ENCODE assay signal across 15 cellular contexts in genomic region chr11:34175284-34176019, GRCh38.
DNase-seq lines count a peak whose midpoint lies in the region; ATAC-seq and TF ChIP-seq lines count a peak whose summit lies in the region.
"Had no signal": no experiment of that assay in that cellular context is flagged by ENCODE, and none has a peak within 500 bp of the region (broad histone marks: within the 10 kb centered on the region; RNA-seq: fewer than 3 reads in every experiment).

No MANE protein-coding gene starts in this region.

- H3K36me3 Mint-ChIP-seq in activated T-helper 2 cell treated with anti-CD3 and anti-CD28 coated beads, Interferon-gamma antibody, Interleukin-2, Interleukin-4, amounts not matched to agents 10 μg/mL and 5 μg/mL and 100 μg/mL, durations not matched to agents 14 hours and 24 hours and 36 hours (ENCODE audit: low read depth) = peaks cover 16% of the 10 kb centered on the region
- no peaks in the 10 kb centered on the region for H3K36me3 Mint-ChIP-seq in type B pancreatic cell
- H3K36me3 Mint-ChIP-seq: immature natural killer cell had no signal

- no peak for TF ChIP-seq CTCF in type B pancreatic cell (conservative IDR thresholded peaks at IDR 0.05)

- H3K4me1 Mint-ChIP-seq in stimulated activated naive CD8-positive, alpha-beta T cell treated with anti-CD3 and anti-CD28 coated beads, Interleukin-15, amount 100 ng/mL, for 72 hours = peaks cover 51% of the 10 kb centered on the region
- peaks cover 49% of the 10 kb centered on the region for H3K4me1 Mint-ChIP-seq in activated T-helper 2 cell treated with anti-CD3 and anti-CD28 coated beads, Interferon-gamma antibody, Interleukin-2, Interleukin-4, amounts not matched to agents 10 μg/mL and 5 μg/mL and 100 μg/mL, durations not matched to agents 14 hours and 24 hours and 36 hours (ENCODE audit: low read depth)
- H3K4me1 Mint-ChIP-seq in type B pancreatic cell (ENCODE audit: unreplicated experiment) = peaks cover 20% of the 10 kb centered on the region

- DNase-seq in stimulated activated naive CD8-positive, alpha-beta T cell treated with anti-CD3 and anti-CD28 coated beads, Interleukin-15, amount 100 ng/mL, for 72 hours = no peak
- no peak for DNase-seq in stimulated activated naive CD8-positive, alpha-beta T cell treated with anti-CD3 and anti-CD28 coated beads, Interleukin-15, Interleukin-2, amounts not matched to agents 100 U/mL and 50 U/mL, for 24 hours
- no peak for DNase-seq in activated T-helper 2 cell treated with anti-CD3 and anti-CD28 coated beads, Interferon-gamma antibody, Interleukin-2, Interleukin-4, amounts not matched to agents 10 μg/mL and 5 μg/mL and 100 μg/mL, durations not matched to agents 14 hours and 24 hours and 36 hours (ENCODE audit: low spot score)
- DNase-seq in type B pancreatic cell (ENCODE audit: extremely low spot score, unreplicated experiment) (no peak), hepatic stellate cell (ENCODE audit: low spot score) (no peak), amygdala (lab: John Stamatoyannopoulos, UW) (no peak)
- DNase-seq: activated CD4-positive, alpha-beta T cell treated with anti-CD3 and anti-CD28 coated beads for 1 hour; immature natural killer cell; midbrain; NCI-H2081; NCI-H446; nephron progenitor cell had no signal

- no peak overlapping the region for H3K27ac Mint-ChIP-seq in stimulated activated naive CD8-positive, alpha-beta T cell treated with anti-CD3 and anti-CD28 coated beads, Interleukin-15, amount 100 ng/mL, for 72 hours
- H3K27ac Mint-ChIP-seq in activated T-helper 2 cell treated with anti-CD3 and anti-CD28 coated beads, Interferon-gamma antibody, Interleukin-2, Interleukin-4, amounts not matched to agents 10 μg/mL and 5 μg/mL and 100 μg/mL, durations not matched to agents 14 hours and 24 hours and 36 hours = peak overlapping the region; percentile 49
- no peak overlapping the region for H3K27ac Mint-ChIP-seq in type B pancreatic cell
- H3K27ac Mint-ChIP-seq: immature natural killer cell, nephron progenitor cell, progenitor cell of endocrine pancreas had no signal

- H3K27me3 Mint-ChIP-seq in stimulated activated naive CD8-positive, alpha-beta T cell treated with anti-CD3 and anti-CD28 coated beads, Interleukin-15, amount 100 ng/mL, for 72 hours = peaks cover 22% of the 10 kb centered on the region
- H3K27me3 Mint-ChIP-seq in activated T-helper 2 cell treated with anti-CD3 and anti-CD28 coated beads, Interferon-gamma antibody, Interleukin-2, Interleukin-4, amounts not matched to agents 10 μg/mL and 5 μg/mL and 100 μg/mL, durations not matched to agents 14 hours and 24 hours and 36 hours (ENCODE audit: low read depth) = no peaks in the 10 kb centered on the region
- H3K27me3 Mint-ChIP-seq in type B pancreatic cell = no peaks in the 10 kb centered on the region
- H3K27me3 Mint-ChIP-seq: progenitor cell of endocrine pancreas had no signal

- H3K9me3 Mint-ChIP-seq in stimulated activated naive CD8-positive, alpha-beta T cell treated with anti-CD3 and anti-CD28 coated beads, Interleukin-15, amount 100 ng/mL, for 72 hours = no peaks in the 10 kb centered on the region
- H3K9me3 Mint-ChIP-seq in activated T-helper 2 cell treated with anti-CD3 and anti-CD28 coated beads, Interferon-gamma antibody, Interleukin-2, Interleukin-4, amounts not matched to agents 10 μg/mL and 5 μg/mL and 100 μg/mL, durations not matched to agents 14 hours and 24 hours and 36 hours = no peaks in the 10 kb centered on the region
- H3K9me3 Mint-ChIP-seq in type B pancreatic cell = no peaks in the 10 kb centered on the region
- H3K9me3 Mint-ChIP-seq: immature natural killer cell, nephron progenitor cell had no signal

- ATAC-seq in stimulated activated naive CD8-positive, alpha-beta T cell treated with anti-CD3 and anti-CD28 coated beads, Interleukin-15, amount 100 ng/mL, for 72 hours = peak; percentile 44
- no peak for ATAC-seq in stimulated activated naive CD8-positive, alpha-beta T cell treated with anti-CD3 and anti-CD28 coated beads, Interleukin-15, Interleukin-2, amounts not matched to agents 100 U/mL and 50 U/mL, for 24 hours
- peak; percentile 47 for ATAC-seq in HG03135 (IDR thresholded peaks at IDR 0.05; ENCODE audit: unreplicated experiment)
- no peak for ATAC-seq in HG03159 (IDR thresholded peaks at IDR 0.05; ENCODE audit: unreplicated experiment)

- peak overlapping the region; percentile 34 to 84 for H3K4me3 Mint-ChIP-seq in stimulated activated naive CD8-positive, alpha-beta T cell treated with anti-CD3 and anti-CD28 coated beads, Interleukin-15, amount 100 ng/mL, for 72 hours
- peak overlapping the region; percentile 62 for H3K4me3 Mint-ChIP-seq in activated T-helper 2 cell treated with anti-CD3 and anti-CD28 coated beads, Interferon-gamma antibody, Interleukin-2, Interleukin-4, amounts not matched to agents 10 μg/mL and 5 μg/mL and 100 μg/mL, durations not matched to agents 14 hours and 24 hours and 36 hours (ENCODE audit: low read depth)
- peak overlapping the region; percentile 41 for H3K4me3 Mint-ChIP-seq in type B pancreatic cell

- intact Hi-C loops in activated T-helper 2 cell treated with anti-CD3 and anti-CD28 coated beads, Interferon-gamma antibody, Interleukin-2, Interleukin-4, amounts not matched to agents 10 μg/mL and 5 μg/mL and 100 μg/mL, durations not matched to agents 14 hours and 24 hours and 36 hours (cut with micrococcal nuclease) = loop anchor here (1.0 to 2.0 kb wide), 4 partner anchors 39 to 179 kb away; no protein-coding TSS in a partner anchor

Comparison
In these comparisons a context has a peak if more than half of its experiments do, and no peak if none do; other contexts are left out.
1. ATAC-seq: peak in stimulated activated naive CD8-positive, alpha-beta T cell treated with anti-CD3 and anti-CD28 coated beads, Interleukin-15, amount 100 ng/mL, for 72 hours (single experiment) and HG03135 (single experiment); none in stimulated activated naive CD8-positive, alpha-beta T cell treated with anti-CD3 and anti-CD28 coated beads, Interleukin-15, Interleukin-2, amounts not matched to agents 100 U/mL and 50 U/mL, for 24 hours (single experiment) and HG03159 (single experiment).
2. Peak in every context shown above with its lines, with median percentiles within 50 percentile points of each other: H3K4me3 Mint-ChIP-seq.